9 cellular contexts compared by ENCODE assay signal in the genomic region with DNA sequence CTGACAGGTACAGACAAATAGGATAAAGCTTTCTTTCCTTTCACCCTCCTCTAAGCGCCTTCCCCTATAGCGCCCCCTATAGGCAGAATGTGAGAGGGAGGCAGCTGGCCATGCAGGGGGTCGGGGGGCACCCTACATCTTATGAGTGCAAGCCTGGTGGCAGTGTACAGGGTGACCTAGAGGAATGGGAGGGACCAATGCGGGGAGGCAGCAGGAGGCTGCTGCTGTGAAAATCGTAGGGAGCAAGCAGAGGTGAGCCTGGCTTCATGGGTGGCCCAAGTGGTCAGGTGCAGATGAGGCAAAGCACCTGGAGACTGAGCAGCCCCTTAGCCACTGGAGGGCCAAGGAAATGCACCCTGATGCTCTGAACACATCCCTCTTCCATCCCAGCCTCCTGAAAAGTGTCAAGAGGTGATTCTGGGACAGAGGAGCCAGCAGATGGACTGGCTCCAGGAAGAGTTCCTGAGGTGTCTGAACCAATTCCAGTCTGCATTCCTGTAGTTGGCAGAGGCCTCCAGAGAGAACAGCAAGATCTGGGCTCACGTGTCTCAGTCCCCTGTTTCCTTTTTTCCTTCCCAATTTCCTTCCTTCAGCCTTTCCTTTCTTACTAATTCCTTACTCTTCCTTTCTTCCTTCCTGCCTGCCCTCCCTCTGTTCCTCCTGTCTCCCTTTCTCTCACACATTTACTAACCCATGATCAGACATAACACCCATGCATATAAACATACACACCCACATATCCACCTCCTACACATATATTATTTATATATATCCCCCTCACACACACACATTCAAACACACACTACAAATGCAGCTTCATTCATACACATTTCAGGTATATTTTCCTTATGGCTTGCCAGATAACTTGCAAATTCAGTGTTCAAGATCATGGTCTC. TPM values are rescaled to one million over a fixed set of nuclear protein-coding genes. Genes with fewer than 3 reads are reported as not detected.
DNase-seq lines count a peak whose midpoint lies in the region; ATAC-seq, FAIRE-seq and TF ChIP-seq lines count a peak whose summit lies in the region.
"Had no signal": no experiment of that assay in that cellular context is flagged by ENCODE, and none has a peak within 500 bp of the region (broad histone marks: within the 10 kb centered on the region; RNA-seq: fewer than 3 reads in every experiment).

No MANE protein-coding gene starts in this region.

- intact Hi-C loops in HepG2 (cut with micrococcal nuclease; ENCODE audit: unreplicated experiment) (no loop called here), right lobe of liver (cut with DNase I) (no loop called here)
- intact Hi-C loops in activated T-helper 1 cell treated with anti-CD3 and anti-CD28 coated beads, Interleukin-12 subunit alpha, Interleukin-12 subunit beta, Interleukin-2, Interleukin-4 antibody, amounts not matched to agents 30 ng/mL and 10 ng/mL and 1 ng/mL, durations not matched to agents 14 hours and 24 hours and 36 hours (cut with micrococcal nuclease): no loop called here

- TF ChIP-seq POLR2A in HepG2 (IDR thresholded peaks at IDR 0.05; ENCODE audit: insufficient read depth in 1 of 2, low read depth in 2 of 2, low read length in 2 of 2) (no peak), right lobe of liver (IDR thresholded peaks at IDR 0.05) (no peak)

- peaks cover 6% of the 10 kb centered on the region for H3K4me1 Mint-ChIP-seq in type B pancreatic cell (ENCODE audit: unreplicated experiment)
- H3K4me1 Mint-ChIP-seq in activated T-helper 1 cell treated with anti-CD3 and anti-CD28 coated beads, Interleukin-12 subunit alpha, Interleukin-12 subunit beta, Interleukin-2, Interleukin-4 antibody, amounts not matched to agents 30 ng/mL and 10 ng/mL and 1 ng/mL, durations not matched to agents 14 hours and 24 hours and 36 hours (ENCODE audit: low read depth): no peaks in the 10 kb centered on the region

- H4K20me1 ChIP-seq in HepG2 (ENCODE audit: insufficient read depth, low read length): no peaks in the 10 kb centered on the region

- in situ Hi-C loops in HepG2 (cut with HindIII; ENCODE audit: extremely low pct_ligation_motif_present, low pct_unique_long_range_greater_than_20kb): loop anchor here (25.0 kb wide), 1 partner anchor 1620 kb away; no protein-coding TSS in a partner anchor

- no peak for DNase-seq in HepG2 (ENCODE audit: low spot score)
- no peak for DNase-seq in right lobe of liver
- no peak for DNase-seq in RWPE2 (ENCODE audit: low spot score)
- no peak for DNase-seq in fibroblast of the aortic adventitia (ENCODE audit: low read depth)
- no peak for DNase-seq in type B pancreatic cell (ENCODE audit: extremely low spot score, unreplicated experiment)
- no peak for DNase-seq in SKM-1 (lab: John Stamatoyannopoulos, UW; ENCODE audit: unreplicated experiment)
- DNase-seq in activated T-helper 1 cell treated with anti-CD3 and anti-CD28 coated beads, Interleukin-12 subunit alpha, Interleukin-12 subunit beta, Interleukin-2, Interleukin-4 antibody, amounts not matched to agents 30 ng/mL and 10 ng/mL and 1 ng/mL, durations not matched to agents 14 hours and 24 hours and 36 hours (ENCODE audit: low spot score): no peak

- H3K27ac ChIP-seq in HepG2 (ENCODE audit: extremely low read length, insufficient read depth, low read length) (no peak overlapping the region), right lobe of liver (no peak overlapping the region), RWPE2 (ENCODE audit: poor library complexity, severe bottlenecking) (no peak overlapping the region)
- H3K27ac ChIP-seq: SK-N-MC had no signal

- BruUV-seq in HepG2 (replicated peaks; lab: Mats Ljungman, UMichigan): no TSS peak

- WGBS in HepG2 (ENCODE audit: low lambda C conversion rate): 2% methylated on average over 6 of the region's 6 CpGs
- WGBS in right lobe of liver (ENCODE audit: insufficient coverage, low coverage, low lambda C conversion rate, missing lambda C conversion rate): 42% methylated on average over 4 of the region's 6 CpGs

- POLR2A ChIA-PET in HepG2 (lab: Yijun Ruan, JAX): no interaction called here

- no peak overlapping the region for H3K27ac Mint-ChIP-seq in type B pancreatic cell
- H3K27ac Mint-ChIP-seq in activated T-helper 1 cell treated with anti-CD3 and anti-CD28 coated beads, Interleukin-12 subunit alpha, Interleukin-12 subunit beta, Interleukin-2, Interleukin-4 antibody, amounts not matched to agents 30 ng/mL and 10 ng/mL and 1 ng/mL, durations not matched to agents 14 hours and 24 hours and 36 hours: no peak overlapping the region

- peak; percentile 46; the same call in 2 of the 3 replicates for ATAC-seq in HepG2
- no peak for ATAC-seq in right lobe of liver
- 0 out of 3 replicates have a peak, but pooled peaks have one; percentile 30 for ATAC-seq in RWPE2 (ENCODE audit: low read depth)
- ATAC-seq in GM21528 (IDR thresholded peaks at IDR 0.05; ENCODE audit: low FRiP score, unreplicated experiment): no peak

- H2AFZ ChIP-seq in HepG2 (ENCODE audit: low read length): no peak overlapping the region

- no peak overlapping the region for H3K9ac ChIP-seq in HepG2 (ENCODE audit: insufficient read depth, low read depth, low read length)

- no peaks in the 10 kb centered on the region for H3K36me3 ChIP-seq in HepG2 (replicated peaks in 1 of 2; ENCODE audit: control insufficient read depth in 1 of 2, insufficient read depth in 2 of 2, low read length in 2 of 2)
- H3K36me3 ChIP-seq in right lobe of liver: no peaks in the 10 kb centered on the region
- H3K36me3 ChIP-seq in RWPE2 (ENCODE audit: low read depth): no peaks in the 10 kb centered on the region

- H3K9me3 Mint-ChIP-seq in type B pancreatic cell: no peaks in the 10 kb centered on the region
- no peaks in the 10 kb centered on the region for H3K9me3 Mint-ChIP-seq in activated T-helper 1 cell treated with anti-CD3 and anti-CD28 coated beads, Interleukin-12 subunit alpha, Interleukin-12 subunit beta, Interleukin-2, Interleukin-4 antibody, amounts not matched to agents 30 ng/mL and 10 ng/mL and 1 ng/mL, durations not matched to agents 14 hours and 24 hours and 36 hours

- H3K36me3 Mint-ChIP-seq in type B pancreatic cell: no peaks in the 10 kb centered on the region
- H3K36me3 Mint-ChIP-seq in activated T-helper 1 cell treated with anti-CD3 and anti-CD28 coated beads, Interleukin-12 subunit alpha, Interleukin-12 subunit beta, Interleukin-2, Interleukin-4 antibody, amounts not matched to agents 30 ng/mL and 10 ng/mL and 1 ng/mL, durations not matched to agents 14 hours and 24 hours and 36 hours (ENCODE audit: low read depth): no peaks in the 10 kb centered on the region

- peaks cover 0 to 2% of the 10 kb centered on the region in 2 experiments; a peak in 2 of 5 replicates for H3K27me3 ChIP-seq in HepG2 (ENCODE audit: control insufficient read depth in 1 of 2, insufficient read depth in 2 of 2, low read length in 2 of 2)
- H3K27me3 ChIP-seq in right lobe of liver: no peaks in the 10 kb centered on the region
- H3K27me3 ChIP-seq in RWPE2 (ENCODE audit: insufficient read depth, poor library complexity, severe bottlenecking): peaks cover 7% of the 10 kb centered on the region

- TF ChIP-seq CTCF in HepG2 (CRISPR knock-in tag; IDR thresholded peaks at IDR 0.05): peak; percentile 53
- peak in 2 of 4 donors; percentile 13 to 28 for TF ChIP-seq CTCF in right lobe of liver (IDR thresholded peaks at IDR 0.05)
- TF ChIP-seq CTCF in RWPE2 (IDR thresholded peaks at IDR 0.05; ENCODE audit: poor library complexity, severe bottlenecking): peak; percentile 24
- TF ChIP-seq CTCF in fibroblast of the aortic adventitia (IDR thresholded peaks at IDR 0.05; ENCODE audit: insufficient read depth, low read length): peak; percentile 26
- peak; percentile 61 for TF ChIP-seq CTCF in type B pancreatic cell (conservative IDR thresholded peaks at IDR 0.05)

- no peak overlapping the region for H3K4me2 ChIP-seq in HepG2 (ENCODE audit: low read depth, low read length)

- H3K4me3 ChIP-seq in HepG2 (replicated peaks in 1 of 3; ENCODE audit: insufficient read depth in 1 of 3, low read depth in 2 of 3, low read length in 3 of 3) (no peak overlapping the region), right lobe of liver (no peak overlapping the region), RWPE2 (ENCODE audit: severe bottlenecking) (no peak overlapping the region), fibroblast of the aortic adventitia (ENCODE audit: low read depth, low read length) (no peak overlapping the region)
- H3K4me3 ChIP-seq: SK-N-MC had no signal

- no peak for FAIRE-seq in HepG2 (lab: Jason Lieb, UNC)

- no peaks in the 10 kb centered on the region for H3K9me3 ChIP-seq in HepG2 (ENCODE audit: low read length)
- no peaks in the 10 kb centered on the region for H3K9me3 ChIP-seq in right lobe of liver
- H3K9me3 ChIP-seq in RWPE2 (ENCODE audit: severe bottlenecking): no peaks in the 10 kb centered on the region

- no peak overlapping the region for H3K4me3 Mint-ChIP-seq in type B pancreatic cell
- no peak overlapping the region for H3K4me3 Mint-ChIP-seq in activated T-helper 1 cell treated with anti-CD3 and anti-CD28 coated beads, Interleukin-12 subunit alpha, Interleukin-12 subunit beta, Interleukin-2, Interleukin-4 antibody, amounts not matched to agents 30 ng/mL and 10 ng/mL and 1 ng/mL, durations not matched to agents 14 hours and 24 hours and 36 hours

- no peaks in the 10 kb centered on the region for H3K79me2 ChIP-seq in HepG2 (ENCODE audit: insufficient read depth, low read length)

- CTCF ChIA-PET in HepG2 (lab: Yijun Ruan, JAX; ENCODE audit: low intra/inter-chr PET ratio, low total read pairs): no interaction called here

- H3K4me1 ChIP-seq in HepG2 (ENCODE audit: insufficient read depth, low read length) (no peaks in the 10 kb centered on the region), right lobe of liver (no peaks in the 10 kb centered on the region), RWPE2 (ENCODE audit: insufficient read depth, poor library complexity, severe bottlenecking) (peaks cover 6% of the 10 kb centered on the region)

- TF ChIP-seq EP300 in HepG2 (IDR thresholded peaks at IDR 0.05; ENCODE audit: low read depth in 2 of 2, low read length in 2 of 2) (no peak), HepG2 (CRISPR knock-in tag; IDR thresholded peaks at IDR 0.05; ENCODE audit: borderline replicate concordance) (no peak)

- H3K27me3 Mint-ChIP-seq in type B pancreatic cell: peaks cover 66% of the 10 kb centered on the region
- H3K27me3 Mint-ChIP-seq in activated T-helper 1 cell treated with anti-CD3 and anti-CD28 coated beads, Interleukin-12 subunit alpha, Interleukin-12 subunit beta, Interleukin-2, Interleukin-4 antibody, amounts not matched to agents 30 ng/mL and 10 ng/mL and 1 ng/mL, durations not matched to agents 14 hours and 24 hours and 36 hours (ENCODE audit: insufficient read depth): peaks cover 54% of the 10 kb centered on the region

- TF ChIP-seq RAD21 in HepG2 (CRISPR knock-in tag; IDR thresholded peaks at IDR 0.05): no peak

RNA-seq across cellular contexts. Expression of a gene that starts 32.8 kb away (rescaled TPM):
- total RNA-seq in HepG2 (2016; rRNA removed; fragmentation: Illumina TruSeq; extraction: Trizol) (6.2 and 8.1 TPM in 2 replicates), right lobe of liver (1 to 10 TPM; 4.0 to 9.7 (median 7.1) TPM), fibroblast of the aortic adventitia (ENCODE audit: low replicate concordance) (12.0 and 46.5 TPM in 2 replicates), type B pancreatic cell (ENCODE audit: low replicate concordance) (18.2 and 23.0 TPM in 2 replicates)
- total RNA-seq in HepG2 (2016; cell fraction: cytosol; rRNA removed; fragmentation: Illumina TruSeq; extraction: Trizol; ENCODE audit: low read depth): 1.3 and 1.5 TPM in 2 replicates
- total RNA-seq in HepG2 (2016; cell fraction: insoluble cytoplasmic fraction; rRNA removed; fragmentation: Illumina TruSeq; extraction: Trizol): 4.7 and 8.5 TPM in 2 replicates
- total RNA-seq in HepG2 (2016; cell fraction: membrane; rRNA removed; fragmentation: Illumina TruSeq; extraction: Trizol): 5.1 and 5.4 TPM in 2 replicates
- 8.2 and 10.9 TPM in 2 replicates for total RNA-seq in HepG2 (2016; cell fraction: nucleus; rRNA removed; fragmentation: Illumina TruSeq; extraction: Trizol)
- 11.2 and 12.0 TPM in 2 replicates for polyA plus RNA-seq in HepG2 (2011; rRNA removed)
- 5.5 and 5.6 TPM in 2 replicates for polyA plus RNA-seq in HepG2 (2011; cell fraction: cytosol; rRNA removed)
- polyA plus RNA-seq in HepG2 (2011; cell fraction: nucleus; rRNA removed): 7.2 and 9.6 TPM in 2 replicates
- polyA plus RNA-seq in HepG2 (2012): 3.6 and 5.9 TPM in 2 replicates
- polyA plus RNA-seq in HepG2 (2016; cell fraction: cytosol; fragmentation: Illumina TruSeq; extraction: Trizol; ENCODE audit: low read depth): 1.3 and 1.9 TPM in 2 replicates
- polyA plus RNA-seq in HepG2 (2016; cell fraction: insoluble cytoplasmic fraction; fragmentation: Illumina TruSeq; extraction: Trizol; ENCODE audit: low read depth): 4.3 and 5.7 TPM in 2 replicates
- polyA plus RNA-seq in HepG2 (2016; cell fraction: membrane; fragmentation: Illumina TruSeq; extraction: Trizol; ENCODE audit: low read depth): 2.6 and 3.0 TPM in 2 replicates
- polyA plus RNA-seq in HepG2 (2016; cell fraction: nucleus; fragmentation: Illumina TruSeq; extraction: Trizol; ENCODE audit: insufficient read depth, low read depth): 10.3 and 10.9 TPM in 2 replicates
- polyA minus RNA-seq in HepG2 (2011; rRNA and poly(A)+ RNA removed; ENCODE audit: low replicate concordance): 25.4 and 54.7 TPM in 2 replicates
- polyA minus RNA-seq in HepG2 (2011; cell fraction: cytosol; rRNA and poly(A)+ RNA removed): 6.4 and 7.0 TPM in 2 replicates
- polyA minus RNA-seq in HepG2 (2011; cell fraction: nucleus; rRNA and poly(A)+ RNA removed): 7.5 and 8.5 TPM in 2 replicates
- 51.1 and 55.6 TPM in 2 replicates for total RNA-seq in activated T-helper 1 cell treated with anti-CD3 and anti-CD28 coated beads, Interleukin-12 subunit alpha, Interleukin-12 subunit beta, Interleukin-2, Interleukin-4 antibody, amounts not matched to agents 30 ng/mL and 10 ng/mL and 1 ng/mL, durations not matched to agents 14 hours and 24 hours and 36 hours

Comparison
In these comparisons a context has a peak if more than half of its experiments do, and no peak if none do; other contexts are left out.
1. ATAC-seq: peak in HepG2 (single experiment) and RWPE2 (single experiment); none in right lobe of liver (0 of 4) and GM21528 (single experiment).